ENCODE assay signal across 7 cellular contexts in genomic region chr6:160467261-160467871, GRCh38.
DNase-seq lines count a peak whose midpoint lies in the region; TF ChIP-seq lines count a peak whose summit lies in the region.
"Not testable (repeated sequence)": the region's sequence is repeated elsewhere in the genome, so short reads cannot be mapped to it uniquely, and the experiment has no call there.

No MANE protein-coding gene starts in this region.

- not testable (repeated sequence) for H3K27ac ChIP-seq in 22Rv1; esophagus muscularis mucosa (replicated peaks in 1 of 4); iPS DF 6.9 (ENCODE audit: low read length)

- not testable (repeated sequence) for H3K4me3 ChIP-seq in GM12875 (ENCODE audit: low read depth, low read length); cardiac fibroblast (replicated peaks in 1 of 2; ENCODE audit: low read depth in 2 of 2, low read length in 2 of 2); esophagus muscularis mucosa; iPS DF 6.9 (ENCODE audit: low read length)

- not testable (repeated sequence) for H3K36me3 ChIP-seq in esophagus muscularis mucosa; iPS DF 6.9 (ENCODE audit: control insufficient read depth, insufficient read depth, low read length)

- 77% methylated on average over 14 of the region's 14 CpGs for WGBS in esophagus muscularis mucosa
- no CpG with 5 or more reads among the region's 14 CpGs for WGBS in iPS DF 6.9 (ENCODE audit: insufficient coverage, insufficient read length)

- H3K9me3 ChIP-seq in esophagus muscularis mucosa; iPS DF 6.9 (ENCODE audit: control insufficient read depth, insufficient read depth, low read length): not testable (repeated sequence)

- H3K27me3 Mint-ChIP-seq in nephron progenitor cell (ENCODE audit: low read depth, poor library complexity): not testable (repeated sequence)

- not testable (repeated sequence) for H3K36me3 Mint-ChIP-seq in nephron progenitor cell (ENCODE audit: low read depth)

- H3K27me3 ChIP-seq in esophagus muscularis mucosa; iPS DF 6.9 (ENCODE audit: control insufficient read depth, insufficient read depth, low read length): not testable (repeated sequence)

- DNase-seq in SK-MEL-5 (ENCODE audit: low read depth, low spot score) (peak; percentile 6), esophagus muscularis mucosa (ENCODE audit: extremely low spot score) (peak; percentile 88), iPS DF 6.9 (ENCODE audit: low read depth, low spot score) (peak; percentile 13), nephron progenitor cell (peak; percentile 24)
- DNase-seq in cardiac fibroblast (ENCODE audit: low read depth in 2 of 2): not testable (repeated sequence)

- H3K9me3 Mint-ChIP-seq in nephron progenitor cell: not testable (repeated sequence)

- peak overlapping the region; percentile 84 for H3K27ac Mint-ChIP-seq in nephron progenitor cell

- intact Hi-C loops in esophagus muscularis mucosa (cut with DNase I): not testable (repeated sequence)

- H3K4me3 Mint-ChIP-seq in nephron progenitor cell: not testable (repeated sequence)

- in situ Hi-C loops in SK-MEL-5 (cut with HindIII; ENCODE audit: low pct_unique_long_range_greater_than_20kb, low sequenced_read_pairs): not testable (repeated sequence)

- not testable (repeated sequence) for TF ChIP-seq EP300 in esophagus muscularis mucosa (IDR thresholded peaks at IDR 0.05)

- H3K4me1 ChIP-seq in esophagus muscularis mucosa; iPS DF 6.9 (ENCODE audit: control insufficient read depth, insufficient read depth, low read length): not testable (repeated sequence)

- not testable (repeated sequence) for TF ChIP-seq POLR2A in esophagus muscularis mucosa (IDR thresholded peaks at IDR 0.05; ENCODE audit: low read depth)

- TF ChIP-seq CTCF in 22Rv1 (IDR thresholded peaks at IDR 0.05) (peak; percentile 28; the same call in 1 of the 2 replicates), GM12875 (IDR thresholded peaks at IDR 0.05; ENCODE audit: borderline replicate concordance, insufficient read depth, low read depth, low read length) (0 out of 2 replicates have a peak, but pooled peaks have one; percentile 12), cardiac fibroblast (IDR thresholded peaks at IDR 0.05; ENCODE audit: low read depth, low read length) (peak; percentile 3), nephron progenitor cell (IDR thresholded peaks at IDR 0.05) (peak; percentile 30)
- TF ChIP-seq CTCF in esophagus muscularis mucosa (IDR thresholded peaks at IDR 0.05): not testable (repeated sequence)

- H3K4me1 Mint-ChIP-seq in nephron progenitor cell: not testable (repeated sequence)
